ENCODE assay signal across 16 cellular contexts in the genomic region with DNA sequence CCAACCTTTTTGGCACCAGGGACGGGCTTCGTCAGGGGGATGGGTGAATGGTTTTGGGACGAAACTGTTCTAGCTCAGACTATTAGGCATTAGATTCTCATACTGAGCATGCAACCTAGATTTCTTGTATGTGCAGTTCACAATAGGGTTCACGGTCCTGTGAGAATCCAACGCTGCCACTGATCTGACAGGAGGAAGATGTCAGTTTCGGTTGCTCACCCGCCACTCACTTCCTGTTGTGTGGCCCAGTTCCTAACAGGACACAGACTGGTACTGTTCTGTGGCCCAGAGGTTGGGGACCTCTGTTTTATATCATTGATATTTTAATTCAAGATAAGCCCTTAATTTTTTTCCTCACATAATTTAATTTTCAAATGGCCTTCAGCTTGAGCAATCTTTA. TPM values are rescaled to one million over a fixed set of nuclear protein-coding genes. Genes with fewer than 3 reads are reported as not detected.
DNase-seq lines count a peak whose midpoint lies in the region; ATAC-seq, FAIRE-seq and TF ChIP-seq lines count a peak whose summit lies in the region.
"Had no signal": no experiment of that assay in that cellular context is flagged by ENCODE, and none has a peak within 500 bp of the region (broad histone marks: within the 10 kb centered on the region; RNA-seq: fewer than 3 reads in every experiment).

No MANE protein-coding gene starts in this region.

- intact Hi-C loops in CD8-positive, alpha-beta T cell (cut with DNase I, micrococcal nuclease) = no loop called here
- intact Hi-C loops in aorta (cut with DNase I) = no loop called here

- peak overlapping the region; percentile 27; the same call in 1 of the 2 replicates for H3K4me2 ChIP-seq in OCI-LY1 (ENCODE audit: low read length)

- WGBS in aorta, 2 donors = 86 to 98% methylated on average over 7 of the region's 7 CpGs

- peak in 1 of 7 experiments; percentile 27 for DNase-seq in CD8-positive, alpha-beta T cell
- no peak for DNase-seq in effector memory CD8-positive, alpha-beta T cell
- no peak for DNase-seq in GM12891 (ENCODE audit: insufficient read length, low spot score)
- DNase-seq in activated T-cell treated with anti-CD3 and anti-CD28 coated beads, Interleukin-2, amount 50 U/mL, for 4 hours = no peak
- no peak for DNase-seq in aorta
- DNase-seq: AML-193; CD4-positive, alpha-beta T cell; HCEC 1CT; Kasumi-1; NCI-H1436; NCI-H2081 treated with DMSO at 0.1 percent for 48 hours; NCI-H226; NCI-H69 had no signal

- H3K4me3 ChIP-seq in CD8-positive, alpha-beta T cell (ENCODE audit: low read depth, low read length) = no peak overlapping the region
- H3K4me3 ChIP-seq in OCI-LY1 (ENCODE audit: low read depth, low read length, poor library complexity, severe bottlenecking) (no peak overlapping the region), aorta (ENCODE audit: low read length in 2 of 2) (no peak overlapping the region)

- no peaks in the 10 kb centered on the region for H3F3A ChIP-seq in OCI-LY1 (ENCODE audit: insufficient read depth, low read length)

- H3K27ac Mint-ChIP-seq in CD8-positive, alpha-beta T cell = no peak overlapping the region
- H3K27ac Mint-ChIP-seq in effector memory CD8-positive, alpha-beta T cell = no peak overlapping the region
- H3K27ac Mint-ChIP-seq: CD4-positive, alpha-beta T cell had no signal

- H3K27me3 ChIP-seq in CD8-positive, alpha-beta T cell (ENCODE audit: insufficient read depth, low read length) = no peaks in the 10 kb centered on the region
- H3K27me3 ChIP-seq in OCI-LY1 (ENCODE audit: insufficient read depth, low read length) = no peaks in the 10 kb centered on the region
- H3K27me3 ChIP-seq in aorta (ENCODE audit: control insufficient read depth in 1 of 2, insufficient read depth in 2 of 2, low read length in 1 of 2) = no peaks in the 10 kb centered on the region

- no peak overlapping the region for H3K27ac ChIP-seq in CD8-positive, alpha-beta T cell (ENCODE audit: low read depth, low read length)
- H3K27ac ChIP-seq in OCI-LY1 (ENCODE audit: low read depth, low read length, poor library complexity, severe bottlenecking) (no peak overlapping the region), aorta (ENCODE audit: low read depth in 1 of 2, low read length in 2 of 2) (no peak overlapping the region)

- no peaks in the 10 kb centered on the region for H3K36me3 ChIP-seq in CD8-positive, alpha-beta T cell (ENCODE audit: insufficient read depth, low read length)
- H3K36me3 ChIP-seq in OCI-LY1 (ENCODE audit: insufficient read depth, low read length) = no peaks in the 10 kb centered on the region
- H3K36me3 ChIP-seq in aorta (ENCODE audit: control insufficient read depth in 1 of 2, insufficient read depth in 2 of 2, low read length in 1 of 2) = no peaks in the 10 kb centered on the region

- H3K9me3 Mint-ChIP-seq in CD8-positive, alpha-beta T cell = no peaks in the 10 kb centered on the region
- H3K9me3 Mint-ChIP-seq in effector memory CD8-positive, alpha-beta T cell = no peaks in the 10 kb centered on the region
- no peaks in the 10 kb centered on the region for H3K9me3 Mint-ChIP-seq in activated T-cell treated with anti-CD3 and anti-CD28 coated beads, Interleukin-2, amount 50 U/mL, for 4 hours
- H3K9me3 Mint-ChIP-seq: CD4-positive, alpha-beta T cell had no signal

- POLR2A ChIA-PET in CD8-positive, alpha-beta T cell (lab: Charles Lee) = no interaction called here

- no peaks in the 10 kb centered on the region for H3K36me3 Mint-ChIP-seq in CD8-positive, alpha-beta T cell
- no peaks in the 10 kb centered on the region for H3K36me3 Mint-ChIP-seq in effector memory CD8-positive, alpha-beta T cell (ENCODE audit: insufficient read depth)
- no peaks in the 10 kb centered on the region for H3K36me3 Mint-ChIP-seq in activated T-cell treated with anti-CD3 and anti-CD28 coated beads, Interleukin-2, amount 50 U/mL, for 4 hours (ENCODE audit: insufficient read depth)

- no peak overlapping the region for H3K4me3 Mint-ChIP-seq in CD8-positive, alpha-beta T cell
- H3K4me3 Mint-ChIP-seq in effector memory CD8-positive, alpha-beta T cell = no peak overlapping the region
- no peak overlapping the region for H3K4me3 Mint-ChIP-seq in activated T-cell treated with anti-CD3 and anti-CD28 coated beads, Interleukin-2, amount 50 U/mL, for 4 hours
- H3K4me3 Mint-ChIP-seq: CD4-positive, alpha-beta T cell had no signal

- H3K27me3 Mint-ChIP-seq in CD8-positive, alpha-beta T cell (ENCODE audit: low read depth) = peaks cover 2% of the 10 kb centered on the region
- peaks cover 5 to 9% of the 10 kb centered on the region in 2 donors for H3K27me3 Mint-ChIP-seq in effector memory CD8-positive, alpha-beta T cell
- peaks cover 2% of the 10 kb centered on the region for H3K27me3 Mint-ChIP-seq in activated T-cell treated with anti-CD3 and anti-CD28 coated beads, Interleukin-2, amount 50 U/mL, for 4 hours (ENCODE audit: low read depth)

- CTCF ChIA-PET in CD8-positive, alpha-beta T cell (lab: Charles Lee) = no interaction called here

- no peak overlapping the region for H2AFZ ChIP-seq in OCI-LY1 (ENCODE audit: low read length)

- no peaks in the 10 kb centered on the region for H4K20me1 ChIP-seq in OCI-LY1 (ENCODE audit: insufficient read depth, low read length)

- no peaks in the 10 kb centered on the region for H3K9me2 ChIP-seq in OCI-LY1 (ENCODE audit: low read depth, low read length)

- no peaks in the 10 kb centered on the region for H3K9me3 ChIP-seq in CD8-positive, alpha-beta T cell (ENCODE audit: low read length)
- H3K9me3 ChIP-seq in OCI-LY1 (ENCODE audit: low read length) (no peaks in the 10 kb centered on the region), aorta (ENCODE audit: control insufficient read depth, low read length) (no peaks in the 10 kb centered on the region)

- no peak for TF ChIP-seq CTCF in CD8-positive, alpha-beta T cell (IDR thresholded peaks at IDR 0.05)
- no peak for TF ChIP-seq CTCF in OCI-LY1 (IDR thresholded peaks at IDR 0.05; ENCODE audit: low read length)

- H3K9ac ChIP-seq in OCI-LY1 (ENCODE audit: low read length) = no peak overlapping the region; the same call in 1 of the 2 replicates

- ATAC-seq in CD8-positive, alpha-beta T cell = peak; percentile 54
- peak; percentile 74 for ATAC-seq in GM18867 (IDR thresholded peaks at IDR 0.05; ENCODE audit: unreplicated experiment)
- ATAC-seq in effector memory CD8-positive, alpha-beta T cell (replicated peaks) = peak; percentile 62
- no peak for ATAC-seq in activated T-cell treated with anti-CD3 and anti-CD28 coated beads, Interleukin-2, amount 50 U/mL, for 4 hours
- no peak for ATAC-seq in aorta (ENCODE audit: low FRiP score)

- no peak for TF ChIP-seq POLR2A in GM12891 (IDR thresholded peaks at IDR 0.05; ENCODE audit: low read depth, low read length)

- H3K4me1 Mint-ChIP-seq in CD8-positive, alpha-beta T cell (ENCODE audit: low read depth) = peaks cover 2% of the 10 kb centered on the region
- H3K4me1 Mint-ChIP-seq in effector memory CD8-positive, alpha-beta T cell (ENCODE audit: low read depth in 2 of 2) = no peaks in the 10 kb centered on the region
- no peaks in the 10 kb centered on the region for H3K4me1 Mint-ChIP-seq in activated T-cell treated with anti-CD3 and anti-CD28 coated beads, Interleukin-2, amount 50 U/mL, for 4 hours (ENCODE audit: low read depth)

- FAIRE-seq in GM12891 (lab: Jason Lieb, UNC) = no peak
- FAIRE-seq: D721Med had no signal

- H3K4me1 ChIP-seq in CD8-positive, alpha-beta T cell (ENCODE audit: insufficient read depth, low read length) = no peaks in the 10 kb centered on the region
- H3K4me1 ChIP-seq in OCI-LY1 (ENCODE audit: insufficient read depth, low read length, severe bottlenecking) = peaks cover 9% of the 10 kb centered on the region
- no peaks in the 10 kb centered on the region for H3K4me1 ChIP-seq in aorta (ENCODE audit: control insufficient read depth in 1 of 2, insufficient read depth in 2 of 2, low read length in 2 of 2)

- H3K79me2 ChIP-seq in OCI-LY1 (ENCODE audit: insufficient read depth, low read length) = no peaks in the 10 kb centered on the region

TF ChIP-seq in GM12891, 5 proteins besides CTCF, POLR2A, EP300 and RAD21:
- TF ChIP-seq POU2F2 (IDR thresholded peaks at IDR 0.05; ENCODE audit: low read depth, low read length) (no peak), SPI1 (IDR thresholded peaks at IDR 0.05; ENCODE audit: low read depth, low read length) (no peak), POLR2AphosphoS5 (IDR thresholded peaks at IDR 0.05; ENCODE audit: low read depth, low read length) (no peak), PAX5 (IDR thresholded peaks at IDR 0.05; ENCODE audit: insufficient read depth, low read length, severe bottlenecking) (no peak), TAF1 (IDR thresholded peaks at IDR 0.05; ENCODE audit: low read depth, low read length) (no peak)
TF ChIP-seq in GM12891: peak in this region for 0.

RNA-seq across cellular contexts. Expression of gene TDRD3, which starts 26.7 kb away (rescaled TPM):
- total RNA-seq in CD8-positive, alpha-beta T cell = 10 to 100 TPM; 22.1 to 22.4 TPM
- 6.8 TPM for polyA plus RNA-seq in GM12891 (2012; ENCODE audit: low read depth, missing spikeins)
- 10 to 100 TPM; 14.3 to 16.0 (median 15.1) TPM for total RNA-seq in activated T-cell treated with anti-CD3 and anti-CD28 coated beads, Interleukin-2, amount 50 U/mL, for 4 hours
- 10 to 100 TPM; 31.0 to 44.3 TPM for total RNA-seq in aorta
- 10 to 100 TPM in 1 of 2 donors, 1 to 10 TPM in 1; 9.3 to 15.8 TPM for polyA plus RNA-seq in aorta

Comparison
In these comparisons a context has a peak if more than half of its experiments do, and no peak if none do; other contexts are left out.
1. ATAC-seq: peak in CD8-positive, alpha-beta T cell (single experiment), GM18867 (single experiment) and effector memory CD8-positive, alpha-beta T cell (single experiment); none in activated T-cell treated with anti-CD3 and anti-CD28 coated beads, Interleukin-2, amount 50 U/mL, for 4 hours (0 of 2) and aorta (single experiment).